ENCODE assay signal across 8 cellular contexts in genomic region chr9:91360551-91361293, GRCh38. TPM values are rescaled to one million over a fixed set of nuclear protein-coding genes. Genes with fewer than 3 reads are reported as not detected.
DNase-seq lines count a peak whose midpoint lies in the region; ATAC-seq, FAIRE-seq and TF ChIP-seq lines count a peak whose summit lies in the region.

No MANE protein-coding gene starts in this region.

- H2AFZ ChIP-seq in PC-3 (ENCODE audit: low read length) = peak overlapping the region; percentile 89; the same call in 1 of the 2 replicates
- H2AFZ ChIP-seq in endothelial cell of umbilical vein (ENCODE audit: low read depth, low read length) = peak overlapping the region; percentile 91

- BruUV-seq in PC-3 (replicated peaks; lab: Mats Ljungman, UMichigan) (TSS peak; percentile 38), endothelial cell of umbilical vein (replicated peaks; lab: Mats Ljungman, UMichigan) (TSS peak; percentile 21)

- DNase-seq in NCI-H1417 (lab: John Stamatoyannopoulos, UW) (peak; percentile 36 to 78 (median 44)), NCI-H1417 treated with DMSO at 0.1 percent for 48 hours (lab: John Stamatoyannopoulos, UW) (no peak), PC-3 (no peak), endothelial cell of umbilical vein (ENCODE audit: low read depth, low spot score) (peak; percentile 45), NCI-H1436 treated with DMSO at 0.1 percent for 48 hours (lab: John Stamatoyannopoulos, UW) (no peak), NCI-H345 treated with DMSO at 0.1 percent for 48 hours (lab: John Stamatoyannopoulos, UW; ENCODE audit: unreplicated experiment) (no peak)
- no peak for DNase-seq in natural killer cell treated with Interleukin-12 subunit alpha and Interleukin-12 subunit beta and Interleukin-15 and Interleukin-18, amount 100 ng/mL, for 72 hours (ENCODE audit: low spot score)

- peaks cover 51% of the 10 kb centered on the region for H3K79me2 ChIP-seq in PC-3 (ENCODE audit: low read length)
- H3K79me2 ChIP-seq in endothelial cell of umbilical vein (ENCODE audit: control insufficient read depth, insufficient read depth, low read length) = peaks cover 10% of the 10 kb centered on the region

- no peaks in the 10 kb centered on the region for H3F3A ChIP-seq in PC-3 (ENCODE audit: low read length, unreplicated experiment)

- POLR2A ChIA-PET in PC-3 (lab: Charles Lee; ENCODE audit: unreplicated experiment) = interaction anchor here (0.7 to 0.9 kb wide), 2 partner anchors 61 to 63 kb away, joined by 10 to 13 read pairs; partner anchors contain the start of gene NFIL3
- POLR2A ChIA-PET in endothelial cell of umbilical vein (lab: Charles Lee) = interaction anchor here (0.9 to 1.0 kb wide), 2 partner anchors 62 to 63 kb away, joined by 3 to 4 read pairs; partner anchors contain the start of gene NFIL3

- no peak for FAIRE-seq in endothelial cell of umbilical vein (lab: Jason Lieb, UNC)

- peaks cover 11% of the 10 kb centered on the region for H3K36me3 Mint-ChIP-seq in natural killer cell treated with Interleukin-12 subunit alpha and Interleukin-12 subunit beta and Interleukin-15 and Interleukin-18, amount 100 ng/mL, for 72 hours

- H3K4me1 ChIP-seq in PC-3 (ENCODE audit: insufficient read depth, low read length) (peaks cover 13% of the 10 kb centered on the region), endothelial cell of umbilical vein (ENCODE audit: control insufficient read depth, extremely low read depth, insufficient read depth, low read length) (peaks cover 15% of the 10 kb centered on the region)

- dilution Hi-C loops in endothelial cell of umbilical vein (cut with MboI; ENCODE audit: extremely low pct_ligation_motif_present, low sequenced_read_pairs) = no loop called here

- peak overlapping the region; percentile 85 for H3K4me3 ChIP-seq in PC-3 (ENCODE audit: low read length)
- peak overlapping the region; percentile 84 to 95 (median 88) for H3K4me3 ChIP-seq in endothelial cell of umbilical vein (replicated peaks in 1 of 3; ENCODE audit: insufficient read depth in 1 of 3, low read depth in 1 of 3, low read length in 3 of 3)

- H3K9me3 ChIP-seq in PC-3 (ENCODE audit: low read length) = no peaks in the 10 kb centered on the region
- H3K9me3 ChIP-seq in endothelial cell of umbilical vein (replicated peaks; ENCODE audit: control insufficient read depth, insufficient read depth, low read length) = no peaks in the 10 kb centered on the region

- no peaks in the 10 kb centered on the region for H3K9me1 ChIP-seq in endothelial cell of umbilical vein (replicated peaks; ENCODE audit: control insufficient read depth, extremely low read depth, insufficient read depth, low read length)

- H3K4me1 Mint-ChIP-seq in natural killer cell treated with Interleukin-12 subunit alpha and Interleukin-12 subunit beta and Interleukin-15 and Interleukin-18, amount 100 ng/mL, for 72 hours (ENCODE audit: low read depth in 2 of 2) = peaks cover 50 to 54% of the 10 kb centered on the region in 2 donors

- H3K9me3 Mint-ChIP-seq in natural killer cell treated with Interleukin-12 subunit alpha and Interleukin-12 subunit beta and Interleukin-15 and Interleukin-18, amount 100 ng/mL, for 72 hours = no peaks in the 10 kb centered on the region

- no peak for TF ChIP-seq POLR2A in endothelial cell of umbilical vein (IDR thresholded peaks at IDR 0.05; ENCODE audit: low read depth, low read length)

- peak overlapping the region; percentile 89 for H3K4me3 Mint-ChIP-seq in natural killer cell treated with Interleukin-12 subunit alpha and Interleukin-12 subunit beta and Interleukin-15 and Interleukin-18, amount 100 ng/mL, for 72 hours

- H3K27ac ChIP-seq in PC-3 (ENCODE audit: low read length) = no peak overlapping the region; the same call in 1 of the 2 replicates
- H3K27ac ChIP-seq in endothelial cell of umbilical vein (ENCODE audit: insufficient read depth, low read depth, low read length) = peak overlapping the region; percentile 11

- no peaks in the 10 kb centered on the region for H3K36me3 ChIP-seq in PC-3 (ENCODE audit: low read depth, low read length)
- H3K36me3 ChIP-seq in endothelial cell of umbilical vein (ENCODE audit: control insufficient read depth in 2 of 2, extremely low read depth in 1 of 2, insufficient read depth in 2 of 2, low read length in 2 of 2) = no peaks in the 10 kb centered on the region

- H3K4me2 ChIP-seq in PC-3 (ENCODE audit: low read length) (peak overlapping the region; percentile 91), endothelial cell of umbilical vein (ENCODE audit: insufficient read depth, low read length) (peak overlapping the region; percentile 90)

- CTCF ChIA-PET in PC-3 (lab: Charles Lee) = interaction anchor here (0.6 to 1.1 kb wide), 4 partner anchors 34 to 366 kb away, joined by 3 to 4 read pairs (median 3); no protein-coding TSS in a partner anchor
- CTCF ChIA-PET in endothelial cell of umbilical vein (lab: Charles Lee) = interaction anchor here (0.6 to 2.6 kb wide), 14 partner anchors 9 to 366 kb away, joined by 3 to 10 read pairs (median 4); partner anchors contain the start of gene NFIL3

- H3K9me2 ChIP-seq in PC-3 (replicated peaks; ENCODE audit: low read length) = no peaks in the 10 kb centered on the region

- no peaks in the 10 kb centered on the region for H3K27me3 Mint-ChIP-seq in natural killer cell treated with Interleukin-12 subunit alpha and Interleukin-12 subunit beta and Interleukin-15 and Interleukin-18, amount 100 ng/mL, for 72 hours

- H3K27ac Mint-ChIP-seq in natural killer cell treated with Interleukin-12 subunit alpha and Interleukin-12 subunit beta and Interleukin-15 and Interleukin-18, amount 100 ng/mL, for 72 hours = peak overlapping the region; percentile 80 to 92

- TF ChIP-seq CTCF in PC-3 (conservative IDR thresholded peaks at IDR 0.05; ENCODE audit: low read depth, low read length) (no peak), endothelial cell of umbilical vein (IDR thresholded peaks at IDR 0.05; ENCODE audit: extremely low read depth in 1 of 2, insufficient read depth in 1 of 2, low read depth in 1 of 2, low read length in 2 of 2) (no peak)

- intact Hi-C loops in PC-3 (cut with micrococcal nuclease) = loop anchor here (5.0 kb wide), 1 partner anchor 62 kb away; the partner anchor contains the start of gene NFIL3
- intact Hi-C loops in endothelial cell of umbilical vein (cut with micrococcal nuclease) = loop anchor here (1.0 kb wide), 3 partner anchors 63 to 323 kb away; partner anchors contain the start of gene NFIL3

- H3K27me3 ChIP-seq in PC-3 (ENCODE audit: low read length) (no peaks in the 10 kb centered on the region), endothelial cell of umbilical vein (ENCODE audit: control insufficient read depth in 2 of 2, insufficient read depth in 2 of 2, low read length in 2 of 2) (no peaks in the 10 kb centered on the region)

- ATAC-seq in PC-3 = peak; percentile 25; the same call in 1 of the 2 replicates
- ATAC-seq in natural killer cell treated with Interleukin-12 subunit alpha and Interleukin-12 subunit beta and Interleukin-15 and Interleukin-18, amount 100 ng/mL, for 72 hours = no peak
- no peak for ATAC-seq in GM18909 (IDR thresholded peaks at IDR 0.05; ENCODE audit: poor library complexity, unreplicated experiment)

- peak overlapping the region; percentile 82 for H3K9ac ChIP-seq in PC-3 (ENCODE audit: low read length)
- peak overlapping the region; percentile 61 for H3K9ac ChIP-seq in endothelial cell of umbilical vein (replicated peaks; ENCODE audit: extremely low read depth, insufficient read depth, low read length)

- H4K20me1 ChIP-seq in PC-3 (ENCODE audit: low read length) = no peaks in the 10 kb centered on the region
- no peaks in the 10 kb centered on the region for H4K20me1 ChIP-seq in endothelial cell of umbilical vein (replicated peaks; ENCODE audit: control insufficient read depth, extremely low read depth, insufficient read depth, low read length)

TF ChIP-seq in endothelial cell of umbilical vein, 7 proteins besides CTCF, POLR2A, EP300 and RAD21:
- TF ChIP-seq POLR2AphosphoS5 (IDR thresholded peaks at IDR 0.05; ENCODE audit: insufficient read depth, low read depth, low read length) (no peak), EZH2 (IDR thresholded peaks at IDR 0.05; ENCODE audit: borderline replicate concordance, low read depth, low read length, severe bottlenecking) (no peak), JUN (IDR thresholded peaks at IDR 0.05; ENCODE audit: borderline replicate concordance, insufficient read depth, insufficient read length, low read depth) (no peak), GATA2 (IDR thresholded peaks at IDR 0.05; ENCODE audit: insufficient read depth, insufficient read length, low read depth, low read length) (no peak), FOS (IDR thresholded peaks at IDR 0.05; ENCODE audit: borderline replicate concordance, insufficient read depth, low read length) (no peak)

RNA-seq across cellular contexts. Expression of gene AUH, which starts 1.0 kb away (rescaled TPM):
- total RNA-seq in PC-3 (2014; rRNA removed) (30.4 and 32.3 TPM in 2 replicates), endothelial cell of umbilical vein (9.2 and 10.7 TPM in 2 replicates)
- 1.4 and 2.3 TPM in 2 replicates for polyA plus RNA-seq in endothelial cell of umbilical vein
- 3.5 and 4.0 TPM in 2 replicates for polyA plus RNA-seq in endothelial cell of umbilical vein (2011; cell fraction: cytosol; rRNA removed)
- 9.3 and 11.4 TPM in 2 replicates for polyA plus RNA-seq in endothelial cell of umbilical vein (2011; cell fraction: nucleus; rRNA removed)
- polyA plus RNA-seq in endothelial cell of umbilical vein (2012) = 6.3 and 6.5 TPM in 2 replicates
- polyA minus RNA-seq in endothelial cell of umbilical vein = 1.1 and 1.6 TPM in 2 replicates
- polyA minus RNA-seq in endothelial cell of umbilical vein (2011; cell fraction: cytosol; rRNA and poly(A)+ RNA removed) = 2.6 TPM
- 6.5 and 13.4 TPM in 2 replicates for polyA minus RNA-seq in endothelial cell of umbilical vein (2011; cell fraction: nucleus; rRNA and poly(A)+ RNA removed)
- 10 to 100 TPM; 19.4 to 25.2 TPM for total RNA-seq in natural killer cell treated with Interleukin-12 subunit alpha and Interleukin-12 subunit beta and Interleukin-15 and Interleukin-18, amount 100 ng/mL, for 72 hours

Comparison
In these comparisons a context has a peak if more than half of its experiments do, and no peak if none do; other contexts are left out.
1. DNase-seq: peak in NCI-H1417 (3 of 3) and endothelial cell of umbilical vein (single experiment); none in NCI-H1417 treated with DMSO at 0.1 percent for 48 hours (single experiment), PC-3 (single experiment), natural killer cell treated with Interleukin-12 subunit alpha and Interleukin-12 subunit beta and Interleukin-15 and Interleukin-18, amount 100 ng/mL, for 72 hours (single experiment), NCI-H1436 treated with DMSO at 0.1 percent for 48 hours (single experiment) and NCI-H345 treated with DMSO at 0.1 percent for 48 hours (single experiment).